8 cellular contexts compared by ENCODE assay signal in genomic region chr9:35658144-35658893, GRCh38. TPM values are rescaled to one million over a fixed set of nuclear protein-coding genes. Genes with fewer than 3 reads are reported as not detected.
A peak's percentile ranks its signal among the peaks of the same experiment; 100 is the strongest.
DNase-seq lines count a peak whose midpoint lies in the region; ATAC-seq, FAIRE-seq and TF ChIP-seq lines count a peak whose summit lies in the region.

CCDC107 (plus strand) TSS chr9:35658292; CDS start chr9:35658380, 88 bp downstream.

- H3K27ac ChIP-seq in HepG2 (ENCODE audit: extremely low read length, insufficient read depth, low read length): peak within 1 kb of the TSS; percentile 100

- peak; percentile 50 for ATAC-seq in HG03442 (IDR thresholded peaks at IDR 0.05; ENCODE audit: unreplicated experiment)
- ATAC-seq in HepG2: peak; percentile 81

- in situ Hi-C loops in HepG2 (cut with HindIII; ENCODE audit: extremely low pct_ligation_motif_present, low pct_unique_long_range_greater_than_20kb): loop anchor here (10.0 kb wide), 1 partner anchor 544 kb away; the partner anchor contains the start of gene ATOSB

- TF ChIP-seq CTCF in BJ (IDR thresholded peaks at IDR 0.05; ENCODE audit: insufficient read depth, low read depth, low read length) (peak; percentile 69), HepG2 (CRISPR knock-in tag; IDR thresholded peaks at IDR 0.05) (peak; percentile 92)

- H4K20me1 ChIP-seq in HepG2 (ENCODE audit: insufficient read depth, low read length): no peaks in the 10 kb centered on the region

- no peaks in the 10 kb centered on the region for H3K27me3 ChIP-seq in BJ (ENCODE audit: control insufficient read depth, insufficient read depth, low read length)
- H3K27me3 ChIP-seq in HepG2 (ENCODE audit: control insufficient read depth in 1 of 2, insufficient read depth in 2 of 2, low read length in 2 of 2): no peaks in the 10 kb centered on the region; a peak in 2 of 5 replicates

- H3K9ac ChIP-seq in HepG2 (ENCODE audit: insufficient read depth, low read depth, low read length): peak within 1 kb of the TSS; percentile 98

- H3K4me2 ChIP-seq in HepG2 (ENCODE audit: low read depth, low read length): peak within 1 kb of the TSS; percentile 82

- FAIRE-seq in HepG2 (lab: Jason Lieb, UNC): no peak

- peak within 1 kb of the TSS; percentile 59 for H2AFZ ChIP-seq in HepG2 (ENCODE audit: low read length)

- TSS peak; percentile 80 for BruUV-seq in HepG2 (replicated peaks; lab: Mats Ljungman, UMichigan)

- H3K4me3 ChIP-seq in BJ (ENCODE audit: low read depth, low read length) (peak within 1 kb of the TSS; percentile 69), HepG2 (replicated peaks in 1 of 3; ENCODE audit: insufficient read depth in 1 of 3, low read depth in 2 of 3, low read length in 3 of 3) (peak within 1 kb of the TSS; percentile 66 to 89 (median 85))

- no peak for DNase-seq in BJ (ENCODE audit: low read depth)
- peak; percentile 86 for DNase-seq in GM19238 (ENCODE audit: insufficient read length, low spot score)
- DNase-seq in NCI-H526 treated with DMSO at 0.1 percent for 48 hours (lab: John Stamatoyannopoulos, UW): peak; percentile 91
- peak; percentile 67 to 70 for DNase-seq in activated CD4-positive, alpha-beta T cell treated with anti-CD3 and anti-CD28 coated beads, Interleukin-2, amount 50 U/mL, for 24 hours (ENCODE audit: low read depth in 1 of 2, low spot score in 1 of 2)
- peak; percentile 72 for DNase-seq in dedifferentiated amniotic fluid mesenchymal stem cell (ENCODE audit: extremely low spot score)
- DNase-seq in HepG2 (ENCODE audit: low spot score): peak; percentile 70
- DNase-seq in stimulated activated CD4-positive, alpha-beta T cell treated with anti-CD3 and anti-CD28 coated beads, Interleukin-4, amount 100 ng/mL, for 24 hours: peak; percentile 81

- intact Hi-C loops in HepG2 (cut with micrococcal nuclease; ENCODE audit: unreplicated experiment): loop anchor here (1.0 kb wide), 3 partner anchors 11 to 91 kb away; partner anchors contain the start of genes CREB3, GBA2, RGP1 and TLN1

- CTCF ChIA-PET in BJ (lab: Yijun Ruan, JAX) (interaction anchor here (0.6 to 6.5 kb wide), 19 partner anchors 11 to 168 kb away, joined by 3 to 74 read pairs (median 4); partner anchors contain the start of genes CREB3, TESK1 and TLN1), HepG2 (lab: Yijun Ruan, JAX; ENCODE audit: low intra/inter-chr PET ratio, low total read pairs) (interaction anchor here (1.7 kb wide), 2 partner anchors 12 to 38 kb away, joined by 8 to 9 read pairs; no protein-coding TSS in a partner anchor)

- TF ChIP-seq POLR2A in HepG2 (IDR thresholded peaks at IDR 0.05; ENCODE audit: insufficient read depth in 1 of 2, low read depth in 2 of 2, low read length in 2 of 2): peak in 1 of 2 experiments; percentile 84; a peak in 2 of 4 replicates

- H3K9me3 ChIP-seq in HepG2 (ENCODE audit: low read length): no peaks in the 10 kb centered on the region

- POLR2A ChIA-PET in BJ (lab: Charles Lee) (interaction anchor here (0.6 to 1.8 kb wide), 4 partner anchors 32 to 582 kb away, joined by 3 to 8 read pairs (median 5); partner anchors contain the start of gene TPM2), HepG2 (lab: Yijun Ruan, JAX) (interaction anchor here (0.7 to 6.3 kb wide), 16 partner anchors 11 to 496 kb away, joined by 3 to 68 read pairs (median 5); partner anchors contain the start of genes CREB3, GBA2, HINT2 and RGP1)

- peaks cover 6% of the 10 kb centered on the region for H3K79me2 ChIP-seq in HepG2 (ENCODE audit: insufficient read depth, low read length)

- H3K36me3 ChIP-seq in BJ (ENCODE audit: control insufficient read depth, insufficient read depth, low read length): peaks cover 3% of the 10 kb centered on the region
- peaks cover 8 to 9% of the 10 kb centered on the region in 2 experiments; a peak in 3 of 5 replicates for H3K36me3 ChIP-seq in HepG2 (replicated peaks in 1 of 2; ENCODE audit: control insufficient read depth in 1 of 2, insufficient read depth in 2 of 2, low read length in 2 of 2)

- peaks cover 71% of the 10 kb centered on the region for H3K4me1 ChIP-seq in HepG2 (ENCODE audit: insufficient read depth, low read length)

- peak; percentile 86 for TF ChIP-seq RAD21 in HepG2 (CRISPR knock-in tag; IDR thresholded peaks at IDR 0.05)

- under 1% methylated on average over 19 of the region's 65 CpGs for WGBS in HepG2 (ENCODE audit: low lambda C conversion rate)

- TF ChIP-seq EP300 in HepG2 (IDR thresholded peaks at IDR 0.05; ENCODE audit: low read depth in 2 of 2, low read length in 2 of 2) (no peak), HepG2 (CRISPR knock-in tag; IDR thresholded peaks at IDR 0.05; ENCODE audit: borderline replicate concordance) (no peak)

TF ChIP-seq in HepG2, 621 proteins besides CTCF, POLR2A, EP300 and RAD21 (continues in another document):
- peak; percentile 41; the same call in 1 of the 2 replicates for TF ChIP-seq ZMYM4 (CRISPR knock-in tag; IDR thresholded peaks at IDR 0.05)
- no peak for TF ChIP-seq ZNF281 (CRISPR knock-in tag; IDR thresholded peaks at IDR 0.05; ENCODE audit: borderline replicate concordance)
- TF ChIP-seq HHEX (CRISPR knock-in tag; IDR thresholded peaks at IDR 0.05): no peak
- peak; percentile 99 for TF ChIP-seq ZSCAN30 (CRISPR knock-in tag; IDR thresholded peaks at IDR 0.05)
- TF ChIP-seq PHF20 (CRISPR knock-in tag; IDR thresholded peaks at IDR 0.05): no peak; the same call in 1 of the 2 replicates

RNA-seq across cellular contexts. Expression of gene CCDC107, which starts in this region (rescaled TPM):
- polyA plus RNA-seq in BJ (2011; rRNA removed) (22.0 and 27.9 TPM in 2 replicates), HepG2 (2011; rRNA removed) (15.2 and 17.4 TPM in 2 replicates)
- polyA minus RNA-seq in BJ (2011; rRNA and poly(A)+ RNA removed): 5.8 and 9.7 TPM in 2 replicates
- 4.1 and 7.1 TPM in 2 replicates for total RNA-seq in HepG2 (2016; rRNA removed; fragmentation: Illumina TruSeq; extraction: Trizol)
- 13.2 and 13.3 TPM in 2 replicates for total RNA-seq in HepG2 (2016; cell fraction: cytosol; rRNA removed; fragmentation: Illumina TruSeq; extraction: Trizol; ENCODE audit: low read depth)
- 4.2 and 6.7 TPM in 2 replicates for total RNA-seq in HepG2 (2016; cell fraction: insoluble cytoplasmic fraction; rRNA removed; fragmentation: Illumina TruSeq; extraction: Trizol)
- total RNA-seq in HepG2 (2016; cell fraction: membrane; rRNA removed; fragmentation: Illumina TruSeq; extraction: Trizol): 13.0 TPM in 2 replicates
- 5.3 and 6.1 TPM in 2 replicates for total RNA-seq in HepG2 (2016; cell fraction: nucleus; rRNA removed; fragmentation: Illumina TruSeq; extraction: Trizol)
- polyA plus RNA-seq in HepG2 (2011; cell fraction: cytosol; rRNA removed): 15.9 and 16.7 TPM in 2 replicates
- 7.4 and 9.8 TPM in 2 replicates for polyA plus RNA-seq in HepG2 (2011; cell fraction: nucleus; rRNA removed)
- 8.7 and 10.5 TPM in 2 replicates for polyA plus RNA-seq in HepG2 (2012)
- 30.2 and 33.6 TPM in 2 replicates for polyA plus RNA-seq in HepG2 (2016; cell fraction: cytosol; fragmentation: Illumina TruSeq; extraction: Trizol; ENCODE audit: low read depth)
- polyA plus RNA-seq in HepG2 (2016; cell fraction: insoluble cytoplasmic fraction; fragmentation: Illumina TruSeq; extraction: Trizol; ENCODE audit: low read depth): 6.7 and 7.5 TPM in 2 replicates
- polyA plus RNA-seq in HepG2 (2016; cell fraction: membrane; fragmentation: Illumina TruSeq; extraction: Trizol; ENCODE audit: low read depth): 19.8 and 22.8 TPM in 2 replicates
- 14.5 and 15.3 TPM in 2 replicates for polyA plus RNA-seq in HepG2 (2016; cell fraction: nucleus; fragmentation: Illumina TruSeq; extraction: Trizol; ENCODE audit: insufficient read depth, low read depth)
- 3.4 and 5.3 TPM in 2 replicates for polyA minus RNA-seq in HepG2 (2011; rRNA and poly(A)+ RNA removed; ENCODE audit: low replicate concordance)
- polyA minus RNA-seq in HepG2 (2011; cell fraction: cytosol; rRNA and poly(A)+ RNA removed): 4.0 and 4.5 TPM in 2 replicates
- polyA minus RNA-seq in HepG2 (2011; cell fraction: nucleus; rRNA and poly(A)+ RNA removed): 4.4 and 4.8 TPM in 2 replicates
